Comparison of ENCODE assay signal across 10 cellular contexts in the genomic region with DNA sequence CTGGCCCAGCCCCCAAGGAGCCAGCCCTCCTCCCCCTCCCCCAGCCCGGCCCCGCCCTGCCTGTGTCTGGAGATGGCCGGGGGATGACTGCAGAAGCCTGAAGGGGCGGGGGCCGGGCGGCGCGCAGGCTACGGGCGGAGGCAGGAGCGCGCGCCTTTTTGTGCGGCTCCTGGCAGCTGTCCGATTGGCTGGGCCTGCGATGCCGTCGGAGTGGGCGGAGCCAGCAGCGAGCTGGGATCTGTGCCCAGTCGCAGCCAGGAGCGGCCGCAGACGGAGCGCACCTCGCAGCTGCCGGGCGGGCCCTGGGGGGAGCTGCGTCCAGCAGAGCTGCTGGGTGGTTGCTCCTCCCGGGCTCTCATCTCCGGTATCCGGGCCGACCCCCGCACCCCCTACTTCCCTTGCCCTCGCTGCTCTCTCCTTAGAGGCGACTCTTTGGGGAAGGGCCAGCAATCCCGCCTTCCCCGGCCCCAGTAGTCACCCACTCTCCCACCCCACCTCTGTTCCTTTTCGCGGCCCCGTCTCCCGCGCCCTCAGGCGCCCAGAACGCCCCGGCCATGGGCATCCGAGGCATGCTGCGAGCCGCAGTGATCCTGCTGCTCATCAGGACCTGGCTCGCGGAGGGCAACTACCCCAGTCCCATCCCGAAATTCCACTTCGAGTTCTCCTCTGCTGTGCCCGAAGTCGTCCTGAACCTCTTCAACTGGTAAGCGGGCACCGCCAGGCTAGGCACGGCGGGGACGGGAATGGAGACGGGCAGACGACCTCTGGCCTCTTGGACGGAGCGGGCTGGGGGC. TPM values are rescaled to one million over a fixed set of nuclear protein-coding genes. Genes with fewer than 3 reads are reported as not detected.
DNase-seq lines count a peak whose midpoint lies in the region; ATAC-seq and TF ChIP-seq lines count a peak whose summit lies in the region.
"Had no signal": no experiment of that assay in that cellular context is flagged by ENCODE, and none has a peak within 500 bp of the region (broad histone marks: within the 10 kb centered on the region; RNA-seq: fewer than 3 reads in every experiment).

A gene (plus strand): TSS at position 247 of the 794 bp plus-strand sequence. CDS start 308 bp downstream, at position 555.

- H3K27me3 ChIP-seq in dorsolateral prefrontal cortex: peaks cover 0 to 87% (median 41%) of the 10 kb centered on the region in 45 donors

- TF ChIP-seq CTCF in dorsolateral prefrontal cortex (IDR thresholded peaks at IDR 0.05 in 54 of 56, conservative IDR thresholded peaks at IDR 0.05 in 2 of 56; ENCODE audit: low read depth in 1 of 56, partially characterized antibody in 56 of 56) (no peak), omental fat pad (IDR thresholded peaks at IDR 0.05) (no peak)

- H3K4me3 Mint-ChIP-seq in T-cell: no peak within 1 kb of the TSS

- H3K27me3 Mint-ChIP-seq in T-cell: peaks cover 24% of the 10 kb centered on the region in 2 donors

- H3K4me1 Mint-ChIP-seq in T-cell: no peaks in the 10 kb centered on the region

- CTCF ChIA-PET in T-cell (lab: Charles Lee): no interaction called here

- intact Hi-C loops in dorsolateral prefrontal cortex (cut with DNase I): loop anchor here in 1 of 2 donors (2.0 kb wide), 1 partner anchor 885 kb away; no protein-coding TSS in a partner anchor

- no peak within 1 kb of the TSS for H3K27ac Mint-ChIP-seq in T-cell

- POLR2A ChIA-PET in T-cell (lab: Charles Lee): no interaction called here

- no peak within 1 kb of the TSS for H3K27ac ChIP-seq in dorsolateral prefrontal cortex
- H3K27ac ChIP-seq: 22Rv1, KMS-11 had no signal

- DNase-seq in DMS 273 (lab: John Stamatoyannopoulos, UW; ENCODE audit: unreplicated experiment) (peak; percentile 12), DMS 273 treated with DMSO at 0.1 percent for 48 hours (lab: John Stamatoyannopoulos, UW) (no peak), NCI-H446 treated with DMSO at 0.1 percent for 48 hours (lab: John Stamatoyannopoulos, UW) (peak; percentile 74), dorsolateral prefrontal cortex (peak in 4 of 10 donors; percentile 15 to 60 (median 41)), omental fat pad (ENCODE audit: low spot score) (no peak), middle frontal gyrus (ENCODE audit: extremely low spot score, low spot score) (no peak), T-cell (no peak)

- H3K9me3 Mint-ChIP-seq in T-cell: no peaks in the 10 kb centered on the region

- H3K36me3 Mint-ChIP-seq in T-cell: no peaks in the 10 kb centered on the region

- peak; percentile 75 for ATAC-seq in omental fat pad (ENCODE audit: low FRiP score)
- no peak for ATAC-seq in GM19455 (IDR thresholded peaks at IDR 0.05; ENCODE audit: unreplicated experiment)
- no peak for ATAC-seq in T-cell (replicated peaks in 1 of 4)

- peak within 1 kb of the TSS in 48 of 59 donors; percentile 3 to 56 (median 32) for H3K4me3 ChIP-seq in dorsolateral prefrontal cortex

RNA-seq across cellular contexts. Expression of the gene that starts here (rescaled TPM):
- total RNA-seq in dorsolateral prefrontal cortex (1 to 10 TPM in 106 of 120 experiments, under 1 TPM in 14; 0.50 to 5.2 (median 1.5) TPM), omental fat pad (under 1 TPM in 2 of 4 donors, not detected in 2; 0.09 to 0.12 TPM), T-cell (not detected)

Comparison
In these comparisons a context has a peak if more than half of its experiments do, and no peak if none do; other contexts are left out.
1. DNase-seq: peak in DMS 273 (single experiment) and NCI-H446 treated with DMSO at 0.1 percent for 48 hours (single experiment); none in DMS 273 treated with DMSO at 0.1 percent for 48 hours (single experiment), omental fat pad (single experiment), middle frontal gyrus (single experiment) and T-cell (0 of 34).
2. Peak in ATAC-seq in omental fat pad; RNA of the gene not detected or under 1 TPM.